ENCODE assay signal across 12 cellular contexts in genomic region chr3:107675233-107675900, GRCh38.
DNase-seq lines count a peak whose midpoint lies in the region; ATAC-seq and TF ChIP-seq lines count a peak whose summit lies in the region.
"Had no signal": no experiment of that assay in that cellular context is flagged by ENCODE, and none has a peak within 500 bp of the region (broad histone marks: within the 10 kb centered on the region; RNA-seq: fewer than 3 reads in every experiment).

No MANE protein-coding gene starts in this region.

- no peak for TF ChIP-seq CTCF in mesothelial cell of epicardium (IDR thresholded peaks at IDR 0.05; ENCODE audit: unreplicated experiment)

- no peaks in the 10 kb centered on the region for H3K27me3 Mint-ChIP-seq in mesothelial cell of epicardium (ENCODE audit: low read depth)
- no peaks in the 10 kb centered on the region for H3K27me3 Mint-ChIP-seq in activated T-helper 2 cell treated with anti-CD3 and anti-CD28 coated beads, Interferon-gamma antibody, Interleukin-2, Interleukin-4, amounts not matched to agents 10 μg/mL and 5 μg/mL and 100 μg/mL, durations not matched to agents 14 hours and 24 hours and 36 hours (ENCODE audit: low read depth)

- peak overlapping the region; percentile 5 for H3K27ac ChIP-seq in muscle layer of colon (ENCODE audit: low read depth, low read length)

- peaks cover 20% of the 10 kb centered on the region for H3K4me1 ChIP-seq in muscle layer of colon (ENCODE audit: insufficient read depth, low read length)

- no peak overlapping the region for H3K27ac Mint-ChIP-seq in mesothelial cell of epicardium
- H3K27ac Mint-ChIP-seq in activated T-helper 2 cell treated with anti-CD3 and anti-CD28 coated beads, Interferon-gamma antibody, Interleukin-2, Interleukin-4, amounts not matched to agents 10 μg/mL and 5 μg/mL and 100 μg/mL, durations not matched to agents 14 hours and 24 hours and 36 hours, result no peak overlapping the region
- H3K27ac Mint-ChIP-seq in activated naive CD4-positive, alpha-beta T cell treated with anti-CD3 and anti-CD28 coated beads, Interleukin-2, amount 50 U/mL, for 72 hours, result no peak overlapping the region
- H3K27ac Mint-ChIP-seq: CD14-positive monocyte had no signal

- no peak overlapping the region for H3K4me3 Mint-ChIP-seq in mesothelial cell of epicardium
- no peak overlapping the region for H3K4me3 Mint-ChIP-seq in activated T-helper 2 cell treated with anti-CD3 and anti-CD28 coated beads, Interferon-gamma antibody, Interleukin-2, Interleukin-4, amounts not matched to agents 10 μg/mL and 5 μg/mL and 100 μg/mL, durations not matched to agents 14 hours and 24 hours and 36 hours (ENCODE audit: low read depth)

- no peaks in the 10 kb centered on the region for H3K9me3 ChIP-seq in muscle layer of colon (ENCODE audit: low read length)

- ATAC-seq in GM18502 (IDR thresholded peaks at IDR 0.05; ENCODE audit: poor library complexity, unreplicated experiment), result peak; percentile 68
- ATAC-seq in GM21447 (IDR thresholded peaks at IDR 0.05; ENCODE audit: unreplicated experiment), result peak; percentile 67
- ATAC-seq in HG03378 (IDR thresholded peaks at IDR 0.05; ENCODE audit: unreplicated experiment), result peak; percentile 49
- no peak for ATAC-seq in activated naive CD4-positive, alpha-beta T cell treated with anti-CD3 and anti-CD28 coated beads, Interleukin-2, amount 50 U/mL, for 72 hours

- peaks cover 3% of the 10 kb centered on the region for H3K36me3 Mint-ChIP-seq in mesothelial cell of epicardium
- H3K36me3 Mint-ChIP-seq in activated T-helper 2 cell treated with anti-CD3 and anti-CD28 coated beads, Interferon-gamma antibody, Interleukin-2, Interleukin-4, amounts not matched to agents 10 μg/mL and 5 μg/mL and 100 μg/mL, durations not matched to agents 14 hours and 24 hours and 36 hours (ENCODE audit: low read depth), result no peaks in the 10 kb centered on the region
- no peaks in the 10 kb centered on the region for H3K36me3 Mint-ChIP-seq in activated naive CD4-positive, alpha-beta T cell treated with anti-CD3 and anti-CD28 coated beads, Interleukin-2, amount 50 U/mL, for 72 hours

- peaks cover 3% of the 10 kb centered on the region for H3K9me3 Mint-ChIP-seq in mesothelial cell of epicardium
- no peaks in the 10 kb centered on the region for H3K9me3 Mint-ChIP-seq in activated T-helper 2 cell treated with anti-CD3 and anti-CD28 coated beads, Interferon-gamma antibody, Interleukin-2, Interleukin-4, amounts not matched to agents 10 μg/mL and 5 μg/mL and 100 μg/mL, durations not matched to agents 14 hours and 24 hours and 36 hours
- no peaks in the 10 kb centered on the region for H3K9me3 Mint-ChIP-seq in activated naive CD4-positive, alpha-beta T cell treated with anti-CD3 and anti-CD28 coated beads, Interleukin-2, amount 50 U/mL, for 72 hours
- H3K9me3 Mint-ChIP-seq: CD14-positive monocyte had no signal

- H3K4me1 Mint-ChIP-seq in mesothelial cell of epicardium, result peaks cover 16% of the 10 kb centered on the region
- peaks cover 20% of the 10 kb centered on the region for H3K4me1 Mint-ChIP-seq in activated T-helper 2 cell treated with anti-CD3 and anti-CD28 coated beads, Interferon-gamma antibody, Interleukin-2, Interleukin-4, amounts not matched to agents 10 μg/mL and 5 μg/mL and 100 μg/mL, durations not matched to agents 14 hours and 24 hours and 36 hours (ENCODE audit: low read depth)

- no peaks in the 10 kb centered on the region for H3K27me3 ChIP-seq in muscle layer of colon (ENCODE audit: control insufficient read depth in 1 of 2, insufficient read depth in 2 of 2, low read length in 2 of 2)

- no peak for DNase-seq in mesothelial cell of epicardium (ENCODE audit: low spot score in 2 of 2, unreplicated experiment in 2 of 2)
- DNase-seq in activated CD4-positive, CD25-positive, alpha-beta regulatory T cell treated with anti-CD3 and anti-CD28 coated beads, Interleukin-2, amount 50 U/mL, for 72 hours, result no peak
- no peak for DNase-seq in activated T-helper 2 cell treated with anti-CD3 and anti-CD28 coated beads, Interferon-gamma antibody, Interleukin-2, Interleukin-4, amounts not matched to agents 10 μg/mL and 5 μg/mL and 100 μg/mL, durations not matched to agents 14 hours and 24 hours and 36 hours (ENCODE audit: low spot score)
- no peak for DNase-seq in activated naive CD4-positive, alpha-beta T cell treated with anti-CD3 and anti-CD28 coated beads, Interleukin-2, amount 50 U/mL, for 72 hours (ENCODE audit: low spot score in 2 of 2)
- DNase-seq: activated CD4-positive, alpha-beta T cell treated with anti-CD3 and anti-CD28 coated beads, Interleukin-2, amount 50 U/mL, for 4 hours; activated naive CD4-positive, alpha-beta T cell treated with anti-CD3 and anti-CD28 coated beads, Interleukin-2, amount 50 U/mL, for 16 hours; NCI-H2029 had no signal

- peak overlapping the region in 1 of 2 donors; percentile 1 for H3K4me3 ChIP-seq in muscle layer of colon (ENCODE audit: low read depth in 1 of 2, low read length in 2 of 2)

- no peak overlapping the region for H3K9ac ChIP-seq in muscle layer of colon (ENCODE audit: low read length)

- no peaks in the 10 kb centered on the region for H3K36me3 ChIP-seq in muscle layer of colon (ENCODE audit: insufficient read depth, low read length)

- intact Hi-C loops in activated T-helper 2 cell treated with anti-CD3 and anti-CD28 coated beads, Interferon-gamma antibody, Interleukin-2, Interleukin-4, amounts not matched to agents 10 μg/mL and 5 μg/mL and 100 μg/mL, durations not matched to agents 14 hours and 24 hours and 36 hours (cut with micrococcal nuclease), result loop anchor here (5.0 to 10.0 kb wide), 5 partner anchors 67 to 879 kb away; no protein-coding TSS in a partner anchor

Comparison
In these comparisons a context has a peak if more than half of its experiments do, and no peak if none do; other contexts are left out.
1. ATAC-seq: peak in GM18502 (single experiment), GM21447 (single experiment) and HG03378 (single experiment); none in activated naive CD4-positive, alpha-beta T cell treated with anti-CD3 and anti-CD28 coated beads, Interleukin-2, amount 50 U/mL, for 72 hours (0 of 2).